Comparison of ENCODE assay signal across 22 cellular contexts in genomic region chr7:4472739-4473138, GRCh38.
A peak's percentile ranks its signal among the peaks of the same experiment; 100 is the strongest.
DNase-seq lines count a peak whose midpoint lies in the region; ATAC-seq and TF ChIP-seq lines count a peak whose summit lies in the region.
"Had no signal": no experiment of that assay in that cellular context is flagged by ENCODE, and none has a peak within 500 bp of the region (broad histone marks: within the 10 kb centered on the region; RNA-seq: fewer than 3 reads in every experiment).

No MANE protein-coding gene starts in this region.

- intact Hi-C loops in activated CD8-positive, alpha-beta T cell treated with anti-CD3 and anti-CD28 coated beads for 36 hours (cut with micrococcal nuclease), result no loop called here
- intact Hi-C loops in activated CD4-positive, alpha-beta T cell treated with anti-CD3 and anti-CD28 coated beads for 36 hours (cut with DNase I, micrococcal nuclease), result no loop called here

- TF ChIP-seq CTCF in type B pancreatic cell (conservative IDR thresholded peaks at IDR 0.05), result no peak
- TF ChIP-seq CTCF in activated CD8-positive, alpha-beta T cell treated with anti-CD3 and anti-CD28 coated beads for 36 hours (IDR thresholded peaks at IDR 0.05), result no peak

- H3K27ac Mint-ChIP-seq in type B pancreatic cell, result no peak overlapping the region
- no peak overlapping the region for H3K27ac Mint-ChIP-seq in activated naive CD8-positive, alpha-beta T cell treated with anti-CD3 and anti-CD28 coated beads for 36 hours
- H3K27ac Mint-ChIP-seq in activated CD8-positive, alpha-beta T cell treated with anti-CD3 and anti-CD28 coated beads for 36 hours, result no peak overlapping the region
- H3K27ac Mint-ChIP-seq in activated CD4-positive, alpha-beta T cell treated with anti-CD3 and anti-CD28 coated beads for 36 hours, result no peak overlapping the region
- H3K27ac Mint-ChIP-seq: activated B cell treated with CpG ODN at 0.5 μM for 24 hours; activated CD4-positive, alpha-beta memory T cell treated with anti-CD3 and anti-CD28 coated beads for 36 hours; activated naive CD8-positive, alpha-beta T cell; activated T-helper 2 cell treated with anti-CD3 and anti-CD28 coated beads, Interferon-gamma antibody, Interleukin-2, Interleukin-4, amounts not matched to agents 10 μg/mL and 5 μg/mL and 100 μg/mL, durations not matched to agents 14 hours and 24 hours and 36 hours; dendritic cell treated with granulocyte-macrophage colony-stimulating factor and Interleukin-4, amounts not matched to agents 40 ng/mL and 50 ng/mL, for 4 days had no signal

- H3K36me3 Mint-ChIP-seq in type B pancreatic cell, result no peaks in the 10 kb centered on the region
- H3K36me3 Mint-ChIP-seq in activated naive CD8-positive, alpha-beta T cell treated with anti-CD3 and anti-CD28 coated beads for 36 hours, result no peaks in the 10 kb centered on the region
- H3K36me3 Mint-ChIP-seq in activated CD8-positive, alpha-beta T cell treated with anti-CD3 and anti-CD28 coated beads for 36 hours (ENCODE audit: low read depth), result no peaks in the 10 kb centered on the region
- H3K36me3 Mint-ChIP-seq in activated CD4-positive, alpha-beta T cell treated with anti-CD3 and anti-CD28 coated beads for 36 hours (ENCODE audit: low read depth), result no peaks in the 10 kb centered on the region
- H3K36me3 Mint-ChIP-seq: activated CD4-positive, alpha-beta memory T cell treated with anti-CD3 and anti-CD28 coated beads for 36 hours; activated naive CD8-positive, alpha-beta T cell had no signal

- CTCF ChIA-PET in activated CD8-positive, alpha-beta T cell treated with anti-CD3 and anti-CD28 coated beads for 36 hours (lab: Charles Lee), result no interaction called here
- CTCF ChIA-PET in activated CD4-positive, alpha-beta T cell treated with anti-CD3 and anti-CD28 coated beads for 36 hours (lab: Charles Lee), result no interaction called here

- DNase-seq in NCI-H748 (lab: John Stamatoyannopoulos, UW; ENCODE audit: unreplicated experiment) (peak; percentile 19), NCI-H748 treated with DMSO at 0.1 percent for 48 hours (lab: John Stamatoyannopoulos, UW) (no peak), SK-N-DZ (ENCODE audit: low spot score) (peak; percentile 56), left kidney (ENCODE audit: low read depth, low spot score) (peak; percentile 55), type B pancreatic cell (ENCODE audit: extremely low spot score, unreplicated experiment) (no peak)
- DNase-seq in activated naive CD8-positive, alpha-beta T cell treated with anti-CD3 and anti-CD28 coated beads for 36 hours, result no peak
- no peak for DNase-seq in activated CD8-positive, alpha-beta T cell treated with anti-CD3 and anti-CD28 coated beads for 36 hours
- no peak for DNase-seq in activated CD4-positive, alpha-beta T cell treated with anti-CD3 and anti-CD28 coated beads for 36 hours
- DNase-seq: activated B cell treated with CpG ODN at 0.5 μM for 24 hours; activated CD4-positive, alpha-beta memory T cell treated with anti-CD3 and anti-CD28 coated beads for 36 hours; central memory CD4-positive, alpha-beta T cell; Kasumi-1; mammary epithelial cell; NCI-H1048; NCI-H2081; NCI-H510A treated with DMSO at 0.1 percent for 48 hours; T-helper 9 cell; trophoblast cell had no signal

- POLR2A ChIA-PET in activated CD8-positive, alpha-beta T cell treated with anti-CD3 and anti-CD28 coated beads for 36 hours (lab: Charles Lee), result no interaction called here
- POLR2A ChIA-PET in activated CD4-positive, alpha-beta T cell treated with anti-CD3 and anti-CD28 coated beads for 36 hours (lab: Charles Lee), result no interaction called here

- no peaks in the 10 kb centered on the region for H3K9me3 Mint-ChIP-seq in type B pancreatic cell
- H3K9me3 Mint-ChIP-seq in activated naive CD8-positive, alpha-beta T cell treated with anti-CD3 and anti-CD28 coated beads for 36 hours, result peaks cover 2% of the 10 kb centered on the region
- peaks cover 1% of the 10 kb centered on the region for H3K9me3 Mint-ChIP-seq in activated CD8-positive, alpha-beta T cell treated with anti-CD3 and anti-CD28 coated beads for 36 hours
- H3K9me3 Mint-ChIP-seq in activated CD4-positive, alpha-beta T cell treated with anti-CD3 and anti-CD28 coated beads for 36 hours (ENCODE audit: low read depth), result peaks cover 4% of the 10 kb centered on the region

- ATAC-seq in activated CD8-positive, alpha-beta T cell treated with anti-CD3 and anti-CD28 coated beads for 36 hours, result no peak
- no peak for ATAC-seq in activated CD4-positive, alpha-beta T cell treated with anti-CD3 and anti-CD28 coated beads for 36 hours
- ATAC-seq: GM12878 had no signal

- no peaks in the 10 kb centered on the region for H3K4me1 Mint-ChIP-seq in type B pancreatic cell (ENCODE audit: unreplicated experiment)
- no peaks in the 10 kb centered on the region for H3K4me1 Mint-ChIP-seq in activated naive CD8-positive, alpha-beta T cell treated with anti-CD3 and anti-CD28 coated beads for 36 hours
- no peaks in the 10 kb centered on the region for H3K4me1 Mint-ChIP-seq in activated CD8-positive, alpha-beta T cell treated with anti-CD3 and anti-CD28 coated beads for 36 hours (ENCODE audit: low read depth)
- no peaks in the 10 kb centered on the region for H3K4me1 Mint-ChIP-seq in activated CD4-positive, alpha-beta T cell treated with anti-CD3 and anti-CD28 coated beads for 36 hours
- H3K4me1 Mint-ChIP-seq: activated B cell treated with CpG ODN at 0.5 μM for 24 hours had no signal

- H3K27me3 Mint-ChIP-seq in type B pancreatic cell, result peaks cover 8% of the 10 kb centered on the region
- H3K27me3 Mint-ChIP-seq in activated naive CD8-positive, alpha-beta T cell treated with anti-CD3 and anti-CD28 coated beads for 36 hours, result peaks cover 25% of the 10 kb centered on the region
- peaks cover 4% of the 10 kb centered on the region for H3K27me3 Mint-ChIP-seq in activated CD8-positive, alpha-beta T cell treated with anti-CD3 and anti-CD28 coated beads for 36 hours
- H3K27me3 Mint-ChIP-seq in activated CD4-positive, alpha-beta T cell treated with anti-CD3 and anti-CD28 coated beads for 36 hours, result peaks cover 13% of the 10 kb centered on the region
- H3K27me3 Mint-ChIP-seq: dendritic cell treated with granulocyte-macrophage colony-stimulating factor and Interleukin-4, amounts not matched to agents 40 ng/mL and 50 ng/mL, for 4 days had no signal

- H3K4me3 Mint-ChIP-seq in type B pancreatic cell, result peak overlapping the region; percentile 7
- H3K4me3 Mint-ChIP-seq in activated naive CD8-positive, alpha-beta T cell treated with anti-CD3 and anti-CD28 coated beads for 36 hours, result no peak overlapping the region
- no peak overlapping the region for H3K4me3 Mint-ChIP-seq in activated CD8-positive, alpha-beta T cell treated with anti-CD3 and anti-CD28 coated beads for 36 hours
- H3K4me3 Mint-ChIP-seq in activated CD4-positive, alpha-beta T cell treated with anti-CD3 and anti-CD28 coated beads for 36 hours, result no peak overlapping the region
- H3K4me3 Mint-ChIP-seq: activated B cell treated with CpG ODN at 0.5 μM for 24 hours; activated CD4-positive, alpha-beta memory T cell treated with anti-CD3 and anti-CD28 coated beads for 36 hours; activated naive CD8-positive, alpha-beta T cell; dendritic cell treated with granulocyte-macrophage colony-stimulating factor and Interleukin-4, amounts not matched to agents 40 ng/mL and 50 ng/mL, for 4 days had no signal

Comparison
In these comparisons a context has a peak if more than half of its experiments do, and no peak if none do; other contexts are left out.
1. DNase-seq: peak in NCI-H748 (single experiment), SK-N-DZ (single experiment) and left kidney (single experiment); none in NCI-H748 treated with DMSO at 0.1 percent for 48 hours (single experiment), type B pancreatic cell (single experiment), activated naive CD8-positive, alpha-beta T cell treated with anti-CD3 and anti-CD28 coated beads for 36 hours (single experiment), activated CD8-positive, alpha-beta T cell treated with anti-CD3 and anti-CD28 coated beads for 36 hours (single experiment) and activated CD4-positive, alpha-beta T cell treated with anti-CD3 and anti-CD28 coated beads for 36 hours (single experiment).